Comparison of ENCODE assay signal across 29 cellular contexts in the genomic region with DNA sequence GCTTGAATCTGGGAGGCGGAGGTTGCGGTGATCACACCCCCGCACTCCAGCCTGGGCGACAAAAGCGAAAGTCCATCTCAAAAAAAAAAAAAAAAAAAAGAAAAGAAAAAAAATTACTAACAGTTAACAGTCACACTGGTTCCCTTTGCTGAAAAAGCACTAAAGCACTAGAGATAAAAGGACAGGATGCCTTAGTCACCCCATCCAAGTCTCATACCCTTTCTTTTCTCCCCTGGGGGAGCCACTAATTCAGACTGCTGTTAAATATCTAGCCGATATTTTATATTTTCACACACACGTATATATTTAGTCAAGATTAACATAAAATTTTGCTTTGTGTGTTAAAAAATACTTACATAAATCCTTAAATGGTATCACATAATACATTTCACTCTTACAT.
"Had no signal": no experiment of that assay in that cellular context is flagged by ENCODE, and none has a peak within 500 bp of the region (broad histone marks: within the 10 kb centered on the region; RNA-seq: fewer than 3 reads in every experiment).

No MANE protein-coding gene starts in this region.

- H3K9me3 Mint-ChIP-seq: natural killer cell treated with Interleukin-12 subunit alpha and Interleukin-12 subunit beta and Interleukin-15 and Interleukin-18, amount 100 ng/mL, for 72 hours; neural crest cell; stimulated activated effector memory CD8-positive, alpha-beta T cell treated with anti-CD3 and anti-CD28 coated beads, Interleukin-12 subunit alpha, Interleukin-12 subunit beta, amount 100 ng/mL, for 72 hours; stimulated activated naive CD8-positive, alpha-beta T cell treated with anti-CD3 and anti-CD28 coated beads, Interleukin-15, Interleukin-2, amounts not matched to agents 100 ng/mL and 50 ng/mL, for 24 hours had no signal

- H3K9me3 ChIP-seq: neutrophil, ovary, psoas muscle, right lobe of liver, sigmoid colon, stomach, thoracic aorta, thyroid gland, upper lobe of left lung, vagina had no signal

- H3K27me3 Mint-ChIP-seq: natural killer cell treated with Interleukin-12 subunit alpha and Interleukin-12 subunit beta and Interleukin-15 and Interleukin-18, amount 100 ng/mL, for 72 hours; progenitor cell of endocrine pancreas; stimulated activated naive CD8-positive, alpha-beta T cell treated with anti-CD3 and anti-CD28 coated beads, Interleukin-15, Interleukin-2, amounts not matched to agents 100 ng/mL and 50 ng/mL, for 24 hours had no signal

- H3K27ac Mint-ChIP-seq: natural killer cell treated with Interleukin-12 subunit alpha and Interleukin-12 subunit beta and Interleukin-15 and Interleukin-18, amount 100 ng/mL, for 72 hours; nephron progenitor cell; progenitor cell of endocrine pancreas; stimulated activated effector memory CD8-positive, alpha-beta T cell treated with anti-CD3 and anti-CD28 coated beads, Interleukin-12 subunit alpha, Interleukin-12 subunit beta, amount 100 ng/mL, for 72 hours; stimulated activated naive B cell treated with anti-CD40 and anti-IgM and Interleukin-4, amounts not matched to agents 10 μg/mL and 1 μg/mL and 100 μg/mL, for 72 hours; stimulated activated naive CD8-positive, alpha-beta T cell treated with anti-CD3 and anti-CD28 coated beads, Interleukin-15, Interleukin-2, amounts not matched to agents 100 ng/mL and 50 ng/mL, for 24 hours had no signal

- H3K36me3 ChIP-seq: neutrophil, ovary, right lobe of liver, sigmoid colon, stomach, thoracic aorta, thyroid gland, tibial nerve, upper lobe of left lung, vagina had no signal

- H3K36me3 Mint-ChIP-seq: natural killer cell treated with Interleukin-12 subunit alpha and Interleukin-12 subunit beta and Interleukin-15 and Interleukin-18, amount 100 ng/mL, for 72 hours; stimulated activated effector memory CD8-positive, alpha-beta T cell treated with anti-CD3 and anti-CD28 coated beads, Interleukin-12 subunit alpha, Interleukin-12 subunit beta, amount 100 ng/mL, for 72 hours; stimulated activated naive B cell treated with anti-CD40 and anti-IgM and Interleukin-4, amounts not matched to agents 10 μg/mL and 1 μg/mL and 100 μg/mL, for 72 hours had no signal

- DNase-seq: nephron progenitor cell; nucleus accumbens; ovary; posterior cingulate gyrus; psoas muscle; right cardiac atrium; sigmoid colon; small intestine; stimulated activated CD4-positive, alpha-beta T cell treated with anti-CD3 and anti-CD28 coated beads, Interleukin-15, amount 100 ng/mL, for 24 hours; stimulated activated CD4-positive, alpha-beta T cell treated with anti-CD3 and anti-CD28 coated beads, Interleukin-2, amount 100 ng/mL, for 24 hours; stimulated activated CD4-positive, alpha-beta T cell treated with anti-CD3 and anti-CD28 coated beads, Interleukin-2, amount 100 ng/mL, for 48 hours; stimulated activated CD4-positive, alpha-beta T cell treated with anti-CD3 and anti-CD28 coated beads, Interleukin-4, amount 100 ng/mL, for 24 hours; stimulated activated naive B cell treated with anti-CD40 and anti-IgM and Interleukin-4, amounts not matched to agents 10 μg/mL and 1 μg/mL and 100 μg/mL, for 72 hours; stimulated activated naive CD4-positive, alpha-beta T cell treated with Interleukin-2 at 50 U/mL for 16 hours; stomach; thyroid gland; trophoblast cell; upper lobe of left lung had no signal

- H3K4me3 ChIP-seq: ovary, psoas muscle, right lobe of liver, sigmoid colon, stomach, thoracic aorta, thyroid gland, tibial nerve, upper lobe of left lung, vagina had no signal

- H3K4me1 Mint-ChIP-seq: nephron progenitor cell; neural crest cell; stimulated activated effector memory CD8-positive, alpha-beta T cell treated with anti-CD3 and anti-CD28 coated beads, Interleukin-12 subunit alpha, Interleukin-12 subunit beta, amount 100 ng/mL, for 72 hours; stimulated activated naive B cell treated with anti-CD40 and anti-IgM and Interleukin-4, amounts not matched to agents 10 μg/mL and 1 μg/mL and 100 μg/mL, for 72 hours had no signal

- H3K9ac ChIP-seq: parathyroid adenoma had no signal

- H3K27me3 ChIP-seq: neutrophil, ovary, right lobe of liver, sigmoid colon, stomach, thyroid gland, tibial nerve, upper lobe of left lung, vagina had no signal

- H3K4me3 Mint-ChIP-seq: natural killer cell treated with Interleukin-12 subunit alpha and Interleukin-12 subunit beta and Interleukin-15 and Interleukin-18, amount 100 ng/mL, for 72 hours; nephron progenitor cell; neural crest cell; stimulated activated effector memory CD8-positive, alpha-beta T cell treated with anti-CD3 and anti-CD28 coated beads, Interleukin-12 subunit alpha, Interleukin-12 subunit beta, amount 100 ng/mL, for 72 hours; stimulated activated naive B cell treated with anti-CD40 and anti-IgM and Interleukin-4, amounts not matched to agents 10 μg/mL and 1 μg/mL and 100 μg/mL, for 72 hours; stimulated activated naive CD8-positive, alpha-beta T cell treated with anti-CD3 and anti-CD28 coated beads, Interleukin-15, Interleukin-2, amounts not matched to agents 100 ng/mL and 50 ng/mL, for 24 hours had no signal

- ATAC-seq: natural killer cell treated with Interleukin-12 subunit alpha and Interleukin-12 subunit beta and Interleukin-15 and Interleukin-18, amount 100 ng/mL, for 72 hours; psoas muscle; right cardiac atrium; right lobe of liver; stimulated activated effector memory CD8-positive, alpha-beta T cell treated with anti-CD3 and anti-CD28 coated beads, Interleukin-12 subunit alpha, Interleukin-12 subunit beta, amount 100 ng/mL, for 72 hours; stimulated activated naive B cell treated with anti-CD40 and anti-IgM and Interleukin-4, amounts not matched to agents 10 μg/mL and 1 μg/mL and 100 μg/mL, for 72 hours had no signal

- H3K4me1 ChIP-seq: parathyroid adenoma, psoas muscle, sigmoid colon, tibial nerve, vagina had no signal

- H3K27ac ChIP-seq: neutrophil, ovary, parathyroid adenoma, psoas muscle, right lobe of liver, sigmoid colon, thoracic aorta, thyroid gland, tibial nerve, upper lobe of left lung, vagina had no signal
